ENCODE assay signal across 20 cellular contexts in the genomic region with DNA sequence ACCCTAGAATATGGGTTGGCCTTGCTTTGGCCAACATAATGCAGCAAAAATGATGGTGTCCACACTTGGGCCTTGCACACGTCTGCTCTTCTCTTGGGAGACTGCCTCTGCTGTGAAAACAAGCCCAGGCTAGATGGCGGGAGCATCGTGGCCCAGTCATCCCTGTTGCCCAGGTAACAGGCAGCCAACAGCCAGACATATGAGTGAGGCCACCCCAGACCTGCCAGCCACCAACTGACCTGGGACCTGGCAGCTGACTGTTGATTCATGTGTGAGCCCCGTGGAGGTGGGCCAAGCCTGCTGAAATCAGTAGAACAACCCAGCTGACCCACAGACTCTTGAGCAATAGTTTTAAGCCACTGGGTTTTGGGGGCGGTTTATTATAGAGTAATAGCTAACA. TPM values are rescaled to one million over a fixed set of nuclear protein-coding genes. Genes with fewer than 3 reads are reported as not detected.
DNase-seq lines count a peak whose midpoint lies in the region; ATAC-seq, FAIRE-seq and TF ChIP-seq lines count a peak whose summit lies in the region.
"Had no signal": no experiment of that assay in that cellular context is flagged by ENCODE, and none has a peak within 500 bp of the region (broad histone marks: within the 10 kb centered on the region; RNA-seq: fewer than 3 reads in every experiment).

No MANE protein-coding gene starts in this region.

- FAIRE-seq in GM12892 (lab: Jason Lieb, UNC) = no peak

- no peak overlapping the region for H3K4me3 Mint-ChIP-seq in activated CD8-positive, alpha-beta T cell treated with anti-CD3 and anti-CD28 coated beads for 36 hours
- no peak overlapping the region for H3K4me3 Mint-ChIP-seq in activated CD8-positive, alpha-beta T cell treated with anti-CD3 and anti-CD28 coated beads, Interleukin-2, amount 10 ng/mL, durations not matched to agents 7 days and 5 days
- H3K4me3 Mint-ChIP-seq in activated T-helper 17 cell treated with anti-CD3 and anti-CD28 coated beads, Interleukin-2, amount 50 U/mL, for 72 hours = no peak overlapping the region
- H3K4me3 Mint-ChIP-seq in stimulated activated memory B cell treated with anti-CD40 and anti-IgM and Interleukin-4, amounts not matched to agents 10 μg/mL and 1 μg/mL and 100 μg/mL, for 72 hours = no peak overlapping the region
- H3K4me3 Mint-ChIP-seq: activated CD4-positive, alpha-beta T cell treated with anti-CD3 and anti-CD28 coated beads, Interleukin-2, amount 10 ng/mL, durations not matched to agents 24 days and 14 days; activated naive CD4-positive, alpha-beta T cell treated with anti-CD3 and anti-CD28 coated beads, Interleukin-2, amount 10 ng/mL, durations not matched to agents 7 days and 5 days; brain; dendritic cell treated with granulocyte-macrophage colony-stimulating factor and Interleukin-4, amounts not matched to agents 40 ng/mL and 50 ng/mL, for 4 days; mesothelial cell of epicardium had no signal

- no peaks in the 10 kb centered on the region for H3K27me3 Mint-ChIP-seq in activated CD8-positive, alpha-beta T cell treated with anti-CD3 and anti-CD28 coated beads for 36 hours
- H3K27me3 Mint-ChIP-seq in activated CD8-positive, alpha-beta T cell treated with anti-CD3 and anti-CD28 coated beads, Interleukin-2, amount 10 ng/mL, durations not matched to agents 7 days and 5 days (ENCODE audit: low read depth) = no peaks in the 10 kb centered on the region
- no peaks in the 10 kb centered on the region for H3K27me3 Mint-ChIP-seq in activated T-helper 17 cell treated with anti-CD3 and anti-CD28 coated beads, Interleukin-2, amount 50 U/mL, for 72 hours
- no peaks in the 10 kb centered on the region for H3K27me3 Mint-ChIP-seq in stimulated activated memory B cell treated with anti-CD40 and anti-IgM and Interleukin-4, amounts not matched to agents 10 μg/mL and 1 μg/mL and 100 μg/mL, for 72 hours
- H3K27me3 Mint-ChIP-seq: activated CD4-positive, alpha-beta T cell treated with anti-CD3 and anti-CD28 coated beads, Interleukin-2, amount 10 ng/mL, durations not matched to agents 24 days and 14 days; activated naive CD4-positive, alpha-beta T cell treated with anti-CD3 and anti-CD28 coated beads, Interleukin-2, amount 10 ng/mL, durations not matched to agents 7 days and 5 days had no signal

- no peak for TF ChIP-seq POLR2A in GM12892 (IDR thresholded peaks at IDR 0.05; ENCODE audit: low read depth, low read length)

- ATAC-seq in activated CD8-positive, alpha-beta T cell treated with anti-CD3 and anti-CD28 coated beads for 36 hours = peak; percentile 17
- ATAC-seq in activated CD8-positive, alpha-beta T cell treated with anti-CD3 and anti-CD28 coated beads, Interleukin-2, amount 10 ng/mL, durations not matched to agents 7 days and 5 days = no peak
- ATAC-seq in activated T-helper 17 cell treated with anti-CD3 and anti-CD28 coated beads, Interleukin-2, amount 50 U/mL, for 72 hours (replicated peaks) = peak; percentile 55
- ATAC-seq in stimulated activated memory B cell treated with anti-CD40 and anti-IgM and Interleukin-4, amounts not matched to agents 10 μg/mL and 1 μg/mL and 100 μg/mL, for 72 hours = peak; percentile 12
- no peak for ATAC-seq in GM18519 (IDR thresholded peaks at IDR 0.05; ENCODE audit: low FRiP score, unreplicated experiment)

- POLR2A ChIA-PET in activated CD8-positive, alpha-beta T cell treated with anti-CD3 and anti-CD28 coated beads for 36 hours (lab: Charles Lee) = interaction anchor here (0.6 to 1.1 kb wide), 3 partner anchors 9 to 38 kb away, joined by 3 read pairs; no protein-coding TSS in a partner anchor
- POLR2A ChIA-PET in activated CD8-positive, alpha-beta T cell treated with anti-CD3 and anti-CD28 coated beads, Interleukin-2, amount 10 ng/mL, durations not matched to agents 7 days and 5 days (lab: Charles Lee) = interaction anchor here (0.8 kb wide), 1 partner anchor 65 kb away, joined by 3 read pairs; no protein-coding TSS in a partner anchor

- TF ChIP-seq CTCF in activated CD8-positive, alpha-beta T cell treated with anti-CD3 and anti-CD28 coated beads for 36 hours (IDR thresholded peaks at IDR 0.05) = no peak

- intact Hi-C loops in activated CD8-positive, alpha-beta T cell treated with anti-CD3 and anti-CD28 coated beads for 36 hours (cut with micrococcal nuclease) = no loop called here

- H3K9me3 Mint-ChIP-seq in activated CD8-positive, alpha-beta T cell treated with anti-CD3 and anti-CD28 coated beads for 36 hours = no peaks in the 10 kb centered on the region
- H3K9me3 Mint-ChIP-seq in activated CD8-positive, alpha-beta T cell treated with anti-CD3 and anti-CD28 coated beads, Interleukin-2, amount 10 ng/mL, durations not matched to agents 7 days and 5 days (ENCODE audit: insufficient read depth) = no peaks in the 10 kb centered on the region
- H3K9me3 Mint-ChIP-seq in activated T-helper 17 cell treated with anti-CD3 and anti-CD28 coated beads, Interleukin-2, amount 50 U/mL, for 72 hours = no peaks in the 10 kb centered on the region
- no peaks in the 10 kb centered on the region for H3K9me3 Mint-ChIP-seq in stimulated activated memory B cell treated with anti-CD40 and anti-IgM and Interleukin-4, amounts not matched to agents 10 μg/mL and 1 μg/mL and 100 μg/mL, for 72 hours
- H3K9me3 Mint-ChIP-seq: activated naive CD4-positive, alpha-beta T cell treated with anti-CD3 and anti-CD28 coated beads, Interleukin-2, amount 10 ng/mL, durations not matched to agents 7 days and 5 days; dendritic cell treated with granulocyte-macrophage colony-stimulating factor and Interleukin-4, amounts not matched to agents 40 ng/mL and 50 ng/mL, for 4 days had no signal

- DNase-seq in activated CD8-positive, alpha-beta T cell treated with anti-CD3 and anti-CD28 coated beads for 36 hours = peak; percentile 6
- DNase-seq in activated CD8-positive, alpha-beta T cell treated with anti-CD3 and anti-CD28 coated beads, Interleukin-2, amount 10 ng/mL, durations not matched to agents 7 days and 5 days = no peak
- DNase-seq in iris pigment epithelial cell (ENCODE audit: low read depth) (peak; percentile 55), GM12892 (ENCODE audit: insufficient read length) (no peak), T-helper 1 cell (no peak)
- DNase-seq: ACHN; activated CD4-positive, alpha-beta T cell treated with anti-CD3 and anti-CD28 coated beads, Interleukin-2, amount 10 ng/mL, durations not matched to agents 24 days and 14 days; activated naive CD4-positive, alpha-beta T cell treated with anti-CD3 and anti-CD28 coated beads, Interleukin-2, amount 10 ng/mL, durations not matched to agents 7 days and 5 days; DMS79; head of caudate nucleus; NCI-H187; SK-N-SH; uterus had no signal

- H3K27ac Mint-ChIP-seq in activated CD8-positive, alpha-beta T cell treated with anti-CD3 and anti-CD28 coated beads for 36 hours = no peak overlapping the region
- H3K27ac Mint-ChIP-seq in activated CD8-positive, alpha-beta T cell treated with anti-CD3 and anti-CD28 coated beads, Interleukin-2, amount 10 ng/mL, durations not matched to agents 7 days and 5 days = no peak overlapping the region
- no peak overlapping the region for H3K27ac Mint-ChIP-seq in activated T-helper 17 cell treated with anti-CD3 and anti-CD28 coated beads, Interleukin-2, amount 50 U/mL, for 72 hours
- no peak overlapping the region for H3K27ac Mint-ChIP-seq in stimulated activated memory B cell treated with anti-CD40 and anti-IgM and Interleukin-4, amounts not matched to agents 10 μg/mL and 1 μg/mL and 100 μg/mL, for 72 hours
- H3K27ac Mint-ChIP-seq: activated CD4-positive, alpha-beta T cell treated with anti-CD3 and anti-CD28 coated beads, Interleukin-2, amount 10 ng/mL, durations not matched to agents 24 days and 14 days; activated naive CD4-positive, alpha-beta T cell treated with anti-CD3 and anti-CD28 coated beads, Interleukin-2, amount 10 ng/mL, durations not matched to agents 7 days and 5 days; dendritic cell treated with granulocyte-macrophage colony-stimulating factor and Interleukin-4, amounts not matched to agents 40 ng/mL and 50 ng/mL, for 4 days; mesothelial cell of epicardium had no signal

- CTCF ChIA-PET in activated CD8-positive, alpha-beta T cell treated with anti-CD3 and anti-CD28 coated beads for 36 hours (lab: Charles Lee) = interaction anchor here (1.1 to 1.8 kb wide), 3 partner anchors 15 to 85 kb away, joined by 3 to 7 read pairs (median 6); no protein-coding TSS in a partner anchor
- CTCF ChIA-PET in activated CD8-positive, alpha-beta T cell treated with anti-CD3 and anti-CD28 coated beads, Interleukin-2, amount 10 ng/mL, durations not matched to agents 7 days and 5 days (lab: Charles Lee) = interaction anchor here (2.1 to 2.3 kb wide), 2 partner anchors 15 to 77 kb away, joined by 7 read pairs; no protein-coding TSS in a partner anchor

- no peaks in the 10 kb centered on the region for H3K4me1 Mint-ChIP-seq in activated CD8-positive, alpha-beta T cell treated with anti-CD3 and anti-CD28 coated beads for 36 hours (ENCODE audit: low read depth)
- no peaks in the 10 kb centered on the region for H3K4me1 Mint-ChIP-seq in activated CD8-positive, alpha-beta T cell treated with anti-CD3 and anti-CD28 coated beads, Interleukin-2, amount 10 ng/mL, durations not matched to agents 7 days and 5 days (ENCODE audit: low read depth)
- no peaks in the 10 kb centered on the region for H3K4me1 Mint-ChIP-seq in activated T-helper 17 cell treated with anti-CD3 and anti-CD28 coated beads, Interleukin-2, amount 50 U/mL, for 72 hours
- H3K4me1 Mint-ChIP-seq in stimulated activated memory B cell treated with anti-CD40 and anti-IgM and Interleukin-4, amounts not matched to agents 10 μg/mL and 1 μg/mL and 100 μg/mL, for 72 hours = no peaks in the 10 kb centered on the region
- H3K4me1 Mint-ChIP-seq: activated CD4-positive, alpha-beta T cell treated with anti-CD3 and anti-CD28 coated beads, Interleukin-2, amount 10 ng/mL, durations not matched to agents 24 days and 14 days; activated naive CD4-positive, alpha-beta T cell treated with anti-CD3 and anti-CD28 coated beads, Interleukin-2, amount 10 ng/mL, durations not matched to agents 7 days and 5 days; brain had no signal

- H3K36me3 Mint-ChIP-seq in activated CD8-positive, alpha-beta T cell treated with anti-CD3 and anti-CD28 coated beads for 36 hours (ENCODE audit: low read depth) = no peaks in the 10 kb centered on the region
- no peaks in the 10 kb centered on the region for H3K36me3 Mint-ChIP-seq in activated CD8-positive, alpha-beta T cell treated with anti-CD3 and anti-CD28 coated beads, Interleukin-2, amount 10 ng/mL, durations not matched to agents 7 days and 5 days (ENCODE audit: low read depth)
- no peaks in the 10 kb centered on the region for H3K36me3 Mint-ChIP-seq in activated T-helper 17 cell treated with anti-CD3 and anti-CD28 coated beads, Interleukin-2, amount 50 U/mL, for 72 hours (ENCODE audit: low read depth)
- no peaks in the 10 kb centered on the region for H3K36me3 Mint-ChIP-seq in stimulated activated memory B cell treated with anti-CD40 and anti-IgM and Interleukin-4, amounts not matched to agents 10 μg/mL and 1 μg/mL and 100 μg/mL, for 72 hours
- H3K36me3 Mint-ChIP-seq: activated naive CD4-positive, alpha-beta T cell treated with anti-CD3 and anti-CD28 coated beads, Interleukin-2, amount 10 ng/mL, durations not matched to agents 7 days and 5 days; mesothelial cell of epicardium had no signal

RNA-seq across cellular contexts. Expression of a gene that starts 39.4 kb away (rescaled TPM):
- 1 to 10 TPM in 1 of 2 experiments, under 1 TPM in 1; 0.65 to 2.1 TPM for total RNA-seq in activated CD8-positive, alpha-beta T cell treated with anti-CD3 and anti-CD28 coated beads for 36 hours
- total RNA-seq in activated CD8-positive, alpha-beta T cell treated with anti-CD3 and anti-CD28 coated beads, Interleukin-2, amount 10 ng/mL, durations not matched to agents 7 days and 5 days = not detected
- under 1 TPM; 0.86 to 0.87 TPM for total RNA-seq in activated T-helper 17 cell treated with anti-CD3 and anti-CD28 coated beads, Interleukin-2, amount 50 U/mL, for 72 hours
- polyA plus RNA-seq in GM12892 (2012; ENCODE audit: missing spikeins) = not detected
- total RNA-seq: NCI-H460 had no signal
- polyA plus RNA-seq: SK-N-SH had no signal

Comparison
In these comparisons a context has a peak if more than half of its experiments do, and no peak if none do; other contexts are left out.
1. ATAC-seq: peak in activated CD8-positive, alpha-beta T cell treated with anti-CD3 and anti-CD28 coated beads for 36 hours (single experiment), activated T-helper 17 cell treated with anti-CD3 and anti-CD28 coated beads, Interleukin-2, amount 50 U/mL, for 72 hours (single experiment) and stimulated activated memory B cell treated with anti-CD40 and anti-IgM and Interleukin-4, amounts not matched to agents 10 μg/mL and 1 μg/mL and 100 μg/mL, for 72 hours (single experiment); none in activated CD8-positive, alpha-beta T cell treated with anti-CD3 and anti-CD28 coated beads, Interleukin-2, amount 10 ng/mL, durations not matched to agents 7 days and 5 days (single experiment) and GM18519 (single experiment).
2. DNase-seq: peak in activated CD8-positive, alpha-beta T cell treated with anti-CD3 and anti-CD28 coated beads for 36 hours (single experiment) and iris pigment epithelial cell (single experiment); none in activated CD8-positive, alpha-beta T cell treated with anti-CD3 and anti-CD28 coated beads, Interleukin-2, amount 10 ng/mL, durations not matched to agents 7 days and 5 days (single experiment), GM12892 (single experiment) and T-helper 1 cell (0 of 5).